In genomic region chr21:14771587-14771986, GRCh38 we compare ENCODE assay signal across 21 cellular contexts.
"Had no signal": no experiment of that assay in that cellular context is flagged by ENCODE, and none has a peak within 500 bp of the region (broad histone marks: within the 10 kb centered on the region; RNA-seq: fewer than 3 reads in every experiment).

No MANE protein-coding gene starts in this region.

- H3K27me3 Mint-ChIP-seq: naive B cell, type B pancreatic cell had no signal

- H3K4me1 Mint-ChIP-seq: nephron had no signal

- H3K79me2 ChIP-seq: parathyroid adenoma had no signal

- H3K27ac Mint-ChIP-seq: naive B cell, nephron, type B pancreatic cell had no signal

- DNase-seq: effector memory CD4-positive, alpha-beta T cell; esophagus squamous epithelium; foreskin fibroblast; kidney; left cardiac atrium; left ventricle myocardium inferior; lower lobe of right lung; mesenchymal stem cell; naive B cell; occipital lobe; psoas muscle; sigmoid colon; stimulated activated CD4-positive, alpha-beta T cell treated with anti-CD3 and anti-CD28 coated beads, Interleukin-12 subunit alpha, Interleukin-12 subunit beta, amount 100 ng/mL, for 4 hours; stimulated activated naive CD8-positive, alpha-beta T cell treated with anti-CD3 and anti-CD28 coated beads, Interleukin-15, Interleukin-2, amounts not matched to agents 100 U/mL and 50 U/mL, for 24 hours; thyroid gland had no signal

- ATAC-seq: gastroesophageal sphincter; left cardiac atrium; lower lobe of right lung; psoas muscle; stimulated activated naive CD8-positive, alpha-beta T cell treated with anti-CD3 and anti-CD28 coated beads, Interleukin-15, Interleukin-2, amounts not matched to agents 100 U/mL and 50 U/mL, for 24 hours had no signal

- H3K36me3 Mint-ChIP-seq: naive B cell, type B pancreatic cell had no signal

- H3K9me3 ChIP-seq: esophagus squamous epithelium, gastroesophageal sphincter, left ventricle myocardium inferior, lower lobe of right lung, psoas muscle, sigmoid colon, suprapubic skin, thyroid gland had no signal

- H2AFZ ChIP-seq: parathyroid adenoma had no signal

- H3K9me3 Mint-ChIP-seq: naive B cell, nephron, type B pancreatic cell had no signal

- H3K4me1 ChIP-seq: esophagus squamous epithelium, gastroesophageal sphincter, left ventricle myocardium inferior, lower lobe of right lung, parathyroid adenoma, psoas muscle, sigmoid colon, suprapubic skin, thyroid gland had no signal

- H3K36me3 ChIP-seq: esophagus squamous epithelium, gastroesophageal sphincter, left ventricle myocardium inferior, lower lobe of right lung, sigmoid colon, suprapubic skin, thyroid gland had no signal

- H3K27me3 ChIP-seq: esophagus squamous epithelium, gastroesophageal sphincter, sigmoid colon, suprapubic skin, thyroid gland had no signal

- H3K4me3 ChIP-seq: esophagus squamous epithelium, gastroesophageal sphincter, left ventricle myocardium inferior, lower lobe of right lung, psoas muscle, sigmoid colon, skin epidermis, suprapubic skin, thyroid gland had no signal

- H3K4me3 Mint-ChIP-seq: naive B cell, nephron, type B pancreatic cell had no signal

- H3K27ac ChIP-seq: esophagus squamous epithelium, gastroesophageal sphincter, left ventricle myocardium inferior, lower lobe of right lung, parathyroid adenoma, psoas muscle, sigmoid colon, skin epidermis, suprapubic skin, thyroid gland had no signal
